9 cellular contexts compared by ENCODE assay signal in the genomic region with DNA sequence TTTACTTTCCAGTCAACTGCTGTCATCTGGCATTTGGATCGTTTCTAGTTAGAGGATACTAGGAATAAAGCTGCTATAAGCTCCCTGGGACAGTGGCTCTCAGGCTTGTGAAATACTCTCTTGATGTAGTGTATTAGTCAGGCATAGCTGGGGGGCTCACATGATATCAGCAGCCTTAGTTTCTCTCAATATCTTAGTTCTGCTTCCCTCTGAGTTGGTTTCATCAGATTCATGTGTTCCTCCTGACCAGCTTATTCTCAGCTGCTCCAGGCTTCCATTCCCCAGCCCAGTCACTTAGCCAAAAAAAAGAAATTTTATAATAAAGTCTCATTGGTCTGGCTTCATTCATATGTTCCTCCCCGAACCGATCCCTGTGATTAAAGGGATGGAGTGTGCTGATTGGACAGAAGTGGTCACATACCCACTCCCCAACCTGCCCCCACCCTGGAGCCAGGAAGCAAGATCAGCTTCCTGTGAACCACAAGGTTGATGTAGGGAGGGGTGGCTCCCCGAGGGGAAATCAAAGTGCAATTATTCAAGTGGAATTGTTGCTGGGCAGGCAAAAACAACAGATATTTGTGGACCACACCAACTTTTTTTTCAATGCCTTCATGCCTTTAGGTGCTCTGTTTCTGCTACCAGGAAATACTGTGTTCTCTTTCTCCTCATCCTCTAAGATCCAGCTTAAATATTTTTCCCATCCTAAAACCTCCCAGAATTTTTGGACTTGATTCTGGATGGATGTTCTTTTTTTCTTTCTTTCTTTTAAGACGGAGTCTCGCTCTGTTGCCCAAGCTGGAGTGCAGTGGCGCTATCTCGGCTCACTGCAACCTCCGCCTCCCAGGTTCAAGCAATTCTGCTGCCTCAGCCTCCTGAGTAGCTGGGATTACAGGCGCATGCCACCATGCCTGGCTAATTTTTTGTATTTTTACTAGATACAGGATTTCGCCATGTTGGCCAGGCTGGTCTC. TPM values are rescaled to one million over a fixed set of nuclear protein-coding genes. Genes with fewer than 3 reads are reported as not detected.
A peak's percentile ranks its signal among the peaks of the same experiment; 100 is the strongest.
DNase-seq lines count a peak whose midpoint lies in the region; ATAC-seq and TF ChIP-seq lines count a peak whose summit lies in the region.
"Had no signal": no experiment of that assay in that cellular context is flagged by ENCODE, and none has a peak within 500 bp of the region (broad histone marks: within the 10 kb centered on the region; RNA-seq: fewer than 3 reads in every experiment).

No MANE protein-coding gene starts in this region.

- no peak for TF ChIP-seq POLR2A in testis (IDR thresholded peaks at IDR 0.05)

- POLR2A ChIA-PET in activated CD8-positive, alpha-beta T cell treated with anti-CD3 and anti-CD28 coated beads, Interleukin-2, amount 10 ng/mL, durations not matched to agents 7 days and 5 days (lab: Charles Lee) = interaction anchor here (0.6 kb wide), 1 partner anchor 15 kb away, joined by 4 read pairs; no protein-coding TSS in a partner anchor

- no peaks in the 10 kb centered on the region for H3K27me3 ChIP-seq in testis

- peak overlapping the region in 1 of 2 donors; percentile 48 for H3K27ac ChIP-seq in testis

- H3K4me1 Mint-ChIP-seq in activated CD8-positive, alpha-beta T cell treated with anti-CD3 and anti-CD28 coated beads, Interleukin-2, amount 10 ng/mL, durations not matched to agents 7 days and 5 days (ENCODE audit: low read depth) = peaks cover 15% of the 10 kb centered on the region
- H3K4me1 Mint-ChIP-seq in stimulated activated effector memory CD8-positive, alpha-beta T cell treated with anti-CD3 and anti-CD28 coated beads, Interleukin-12 subunit alpha, Interleukin-12 subunit beta, amount 100 ng/mL, for 72 hours = peaks cover 14% of the 10 kb centered on the region

- H3K36me3 Mint-ChIP-seq in activated CD8-positive, alpha-beta T cell treated with anti-CD3 and anti-CD28 coated beads, Interleukin-2, amount 10 ng/mL, durations not matched to agents 7 days and 5 days (ENCODE audit: low read depth) = no peaks in the 10 kb centered on the region
- no peaks in the 10 kb centered on the region for H3K36me3 Mint-ChIP-seq in stimulated activated effector memory CD8-positive, alpha-beta T cell treated with anti-CD3 and anti-CD28 coated beads, Interleukin-12 subunit alpha, Interleukin-12 subunit beta, amount 100 ng/mL, for 72 hours
- H3K36me3 Mint-ChIP-seq: activated naive CD8-positive, alpha-beta T cell treated with anti-CD3 and anti-CD28 coated beads for 36 hours had no signal

- no peaks in the 10 kb centered on the region for H3K36me3 ChIP-seq in testis (ENCODE audit: low read depth, missing control alignments)

- CTCF ChIA-PET in activated CD8-positive, alpha-beta T cell treated with anti-CD3 and anti-CD28 coated beads, Interleukin-2, amount 10 ng/mL, durations not matched to agents 7 days and 5 days (lab: Charles Lee) = interaction anchor here (0.9 to 1.4 kb wide), 4 partner anchors 113 to 122 kb away, joined by 3 to 5 read pairs (median 4); no protein-coding TSS in a partner anchor

- peak overlapping the region; percentile 43 for H3K27ac Mint-ChIP-seq in activated CD8-positive, alpha-beta T cell treated with anti-CD3 and anti-CD28 coated beads, Interleukin-2, amount 10 ng/mL, durations not matched to agents 7 days and 5 days
- no peak overlapping the region for H3K27ac Mint-ChIP-seq in stimulated activated effector memory CD8-positive, alpha-beta T cell treated with anti-CD3 and anti-CD28 coated beads, Interleukin-12 subunit alpha, Interleukin-12 subunit beta, amount 100 ng/mL, for 72 hours
- H3K27ac Mint-ChIP-seq: activated naive CD8-positive, alpha-beta T cell treated with anti-CD3 and anti-CD28 coated beads for 36 hours had no signal

- intact Hi-C loops in testis (cut with DNase I; ENCODE audit: low total_unique reads) = no loop called here

- no peaks in the 10 kb centered on the region for H3K9me3 ChIP-seq in testis

- peaks cover 7% of the 10 kb centered on the region for H3K4me1 ChIP-seq in testis

- H3K4me3 ChIP-seq in testis = no peak overlapping the region

- no peak for ATAC-seq in activated CD8-positive, alpha-beta T cell treated with anti-CD3 and anti-CD28 coated beads, Interleukin-2, amount 10 ng/mL, durations not matched to agents 7 days and 5 days
- no peak for ATAC-seq in stimulated activated effector memory CD8-positive, alpha-beta T cell treated with anti-CD3 and anti-CD28 coated beads, Interleukin-12 subunit alpha, Interleukin-12 subunit beta, amount 100 ng/mL, for 72 hours
- no peak for ATAC-seq in GM19324 (IDR thresholded peaks at IDR 0.05; ENCODE audit: low FRiP score, unreplicated experiment)

- no peaks in the 10 kb centered on the region for H3K9me3 Mint-ChIP-seq in activated CD8-positive, alpha-beta T cell treated with anti-CD3 and anti-CD28 coated beads, Interleukin-2, amount 10 ng/mL, durations not matched to agents 7 days and 5 days (ENCODE audit: insufficient read depth)
- H3K9me3 Mint-ChIP-seq in stimulated activated effector memory CD8-positive, alpha-beta T cell treated with anti-CD3 and anti-CD28 coated beads, Interleukin-12 subunit alpha, Interleukin-12 subunit beta, amount 100 ng/mL, for 72 hours = no peaks in the 10 kb centered on the region
- H3K9me3 Mint-ChIP-seq: activated naive CD8-positive, alpha-beta T cell treated with anti-CD3 and anti-CD28 coated beads for 36 hours had no signal

- no peaks in the 10 kb centered on the region for H3K27me3 Mint-ChIP-seq in activated CD8-positive, alpha-beta T cell treated with anti-CD3 and anti-CD28 coated beads, Interleukin-2, amount 10 ng/mL, durations not matched to agents 7 days and 5 days (ENCODE audit: low read depth)
- H3K27me3 Mint-ChIP-seq: activated naive CD8-positive, alpha-beta T cell treated with anti-CD3 and anti-CD28 coated beads for 36 hours had no signal

- no peak overlapping the region for H3K4me3 Mint-ChIP-seq in activated CD8-positive, alpha-beta T cell treated with anti-CD3 and anti-CD28 coated beads, Interleukin-2, amount 10 ng/mL, durations not matched to agents 7 days and 5 days
- H3K4me3 Mint-ChIP-seq in stimulated activated effector memory CD8-positive, alpha-beta T cell treated with anti-CD3 and anti-CD28 coated beads, Interleukin-12 subunit alpha, Interleukin-12 subunit beta, amount 100 ng/mL, for 72 hours = no peak overlapping the region
- H3K4me3 Mint-ChIP-seq: activated naive CD8-positive, alpha-beta T cell treated with anti-CD3 and anti-CD28 coated beads for 36 hours had no signal

- DNase-seq in SIG-M5 treated with dmso at 0.1 percent for 504 hours (lab: John Stamatoyannopoulos, UW; ENCODE audit: unreplicated experiment) = peak; percentile 90
- DNase-seq in SIG-M5 (lab: John Stamatoyannopoulos, UW) = no peak
- DNase-seq in activated CD8-positive, alpha-beta T cell treated with anti-CD3 and anti-CD28 coated beads, Interleukin-2, amount 10 ng/mL, durations not matched to agents 7 days and 5 days = no peak
- DNase-seq in iPS-NIHi7 (ENCODE audit: extremely low spot score) = peak; percentile 30
- DNase-seq in testis = peak; percentile 60
- DNase-seq in activated CD8-positive, alpha-beta memory T cell treated with anti-CD3 and anti-CD28 coated beads, Interleukin-2, amount 50 U/mL, for 48 hours = no peak
- DNase-seq in stimulated activated effector memory CD8-positive, alpha-beta T cell treated with anti-CD3 and anti-CD28 coated beads, Interleukin-12 subunit alpha, Interleukin-12 subunit beta, amount 100 ng/mL, for 72 hours (ENCODE audit: low spot score in 2 of 2) = no peak
- DNase-seq: activated naive CD8-positive, alpha-beta T cell treated with anti-CD3 and anti-CD28 coated beads for 36 hours had no signal

- 56 to 60% methylated on average over 11 of the region's 11 CpGs for WGBS in testis, 2 donors

- TF ChIP-seq CTCF in testis (IDR thresholded peaks at IDR 0.05) = no peak

RNA-seq across cellular contexts. Expression of a gene that starts 11.2 kb away (rescaled TPM):
- 10 to 100 TPM; 13.3 to 13.4 TPM for total RNA-seq in activated CD8-positive, alpha-beta T cell treated with anti-CD3 and anti-CD28 coated beads, Interleukin-2, amount 10 ng/mL, durations not matched to agents 7 days and 5 days
- total RNA-seq in testis = 10 to 100 TPM; 63.4 to 69.7 TPM
- 56.9 TPM for polyA plus RNA-seq in testis (ENCODE audit: insufficient read depth, low read depth, low replicate concordance)

Comparison
In these comparisons a context has a peak if more than half of its experiments do, and no peak if none do; other contexts are left out.
1. DNase-seq: peak in SIG-M5 treated with dmso at 0.1 percent for 504 hours (single experiment), iPS-NIHi7 (single experiment) and testis (single experiment); none in SIG-M5 (single experiment), activated CD8-positive, alpha-beta T cell treated with anti-CD3 and anti-CD28 coated beads, Interleukin-2, amount 10 ng/mL, durations not matched to agents 7 days and 5 days (single experiment), activated CD8-positive, alpha-beta memory T cell treated with anti-CD3 and anti-CD28 coated beads, Interleukin-2, amount 50 U/mL, for 48 hours (single experiment) and stimulated activated effector memory CD8-positive, alpha-beta T cell treated with anti-CD3 and anti-CD28 coated beads, Interleukin-12 subunit alpha, Interleukin-12 subunit beta, amount 100 ng/mL, for 72 hours (0 of 2).
2. RNA of a gene that starts 11.2 kb away (total RNA-seq): 63.4 to 69.7 TPM in testis; 13.3 to 13.4 TPM in activated CD8-positive, alpha-beta T cell treated with anti-CD3 and anti-CD28 coated beads, Interleukin-2, amount 10 ng/mL, durations not matched to agents 7 days and 5 days; every median in the first group is over 4 times any median in the second.